In genomic region chr5:91119941-91120850, GRCh38 we compare ENCODE assay signal across 13 cellular contexts.
DNase-seq lines count a peak whose midpoint lies in the region; ATAC-seq and TF ChIP-seq lines count a peak whose summit lies in the region.
"Had no signal": no experiment of that assay in that cellular context is flagged by ENCODE, and none has a peak within 500 bp of the region (broad histone marks: within the 10 kb centered on the region; RNA-seq: fewer than 3 reads in every experiment).

No MANE protein-coding gene starts in this region.

- H3K27me3 ChIP-seq in duodenal mucosa (ENCODE audit: control insufficient read depth in 1 of 2, insufficient read depth in 2 of 2, low read length in 2 of 2) (no peaks in the 10 kb centered on the region), lower lobe of right lung (ENCODE audit: low read depth) (no peaks in the 10 kb centered on the region), gastrocnemius medialis (no peaks in the 10 kb centered on the region)

- no peaks in the 10 kb centered on the region for H3K36me3 Mint-ChIP-seq in natural killer cell
- H3K36me3 Mint-ChIP-seq: activated naive CD8-positive, alpha-beta T cell; naive thymus-derived CD4-positive, alpha-beta T cell had no signal

- H3K9me3 Mint-ChIP-seq in natural killer cell: no peaks in the 10 kb centered on the region
- H3K9me3 Mint-ChIP-seq: naive thymus-derived CD4-positive, alpha-beta T cell had no signal

- ATAC-seq in lower lobe of right lung (peak; percentile 65 to 77), gastrocnemius medialis (peak; percentile 27 to 49), natural killer cell (no peak), GM18909 (IDR thresholded peaks at IDR 0.05; ENCODE audit: poor library complexity, unreplicated experiment) (no peak)
- ATAC-seq: naive thymus-derived CD4-positive, alpha-beta T cell had no signal

- no peaks in the 10 kb centered on the region for H3K36me3 ChIP-seq in duodenal mucosa (ENCODE audit: control insufficient read depth in 1 of 2, insufficient read depth in 2 of 2, low read length in 2 of 2)
- no peaks in the 10 kb centered on the region for H3K36me3 ChIP-seq in lower lobe of right lung
- H3K36me3 ChIP-seq in gastrocnemius medialis: no peaks in the 10 kb centered on the region

- H3K27ac Mint-ChIP-seq in natural killer cell: no peak overlapping the region
- H3K27ac Mint-ChIP-seq: activated naive CD8-positive, alpha-beta T cell; naive thymus-derived CD4-positive, alpha-beta T cell had no signal

- H3K4me1 Mint-ChIP-seq in natural killer cell: no peaks in the 10 kb centered on the region
- H3K4me1 Mint-ChIP-seq: naive thymus-derived CD4-positive, alpha-beta T cell had no signal

- no peak for TF ChIP-seq POLR2A in gastrocnemius medialis (IDR thresholded peaks at IDR 0.05)

- in situ Hi-C loops in gastrocnemius medialis (cut with MboI; ENCODE audit: low sequenced_read_pairs in 4 of 4): no loop called here

- H3K27ac ChIP-seq in duodenal mucosa (ENCODE audit: low read depth, low read length) (peak overlapping the region; percentile 28), lower lobe of right lung (peak overlapping the region; percentile 61), gastrocnemius medialis (peak overlapping the region in 2 of 4 donors; percentile 37 to 39)

- H3K27me3 Mint-ChIP-seq in natural killer cell (ENCODE audit: low read depth in 2 of 2): peaks cover 0 to 2% of the 10 kb centered on the region in 2 donors
- H3K27me3 Mint-ChIP-seq: activated naive CD8-positive, alpha-beta T cell had no signal

- no peak overlapping the region for H3K4me3 Mint-ChIP-seq in natural killer cell
- H3K4me3 Mint-ChIP-seq: activated naive CD8-positive, alpha-beta T cell; naive thymus-derived CD4-positive, alpha-beta T cell had no signal

- H3K9me3 ChIP-seq in duodenal mucosa (ENCODE audit: control insufficient read depth in 1 of 2, low read length in 2 of 2) (no peaks in the 10 kb centered on the region), lower lobe of right lung (no peaks in the 10 kb centered on the region), gastrocnemius medialis (no peaks in the 10 kb centered on the region)

- no peak overlapping the region for H3K9ac ChIP-seq in duodenal mucosa (ENCODE audit: low read depth in 1 of 2, low read length in 2 of 2)

- intact Hi-C loops in lower lobe of right lung (cut with DNase I): no loop called here
- intact Hi-C loops in gastrocnemius medialis (cut with DNase I; ENCODE audit: low total_unique reads): loop anchor here (5.0 kb wide), 1 partner anchor 62 kb away; no protein-coding TSS in a partner anchor
- intact Hi-C loops in natural killer cell (cut with micrococcal nuclease): no loop called here

- DNase-seq in ELF-1 (ENCODE audit: low read depth, low spot score) (peak; percentile 64), lower lobe of right lung (no peak), gastrocnemius medialis (no peak), natural killer cell (no peak), NCI-H1694 treated with DMSO at 0.1 percent for 48 hours (lab: John Stamatoyannopoulos, UW) (no peak)
- DNase-seq in NK-92 treated with Interleukin-12 subunit alpha and Interleukin-12 subunit beta, amount 100 ng/mL, for 24 hours (lab: John Stamatoyannopoulos, UW): no peak
- DNase-seq: DMS53; naive thymus-derived CD4-positive, alpha-beta T cell; NCI-H187; stimulated activated CD4-positive, alpha-beta T cell treated with anti-CD3 and anti-CD28 coated beads, Interleukin-12 subunit alpha, Interleukin-12 subunit beta, amount 100 ng/mL, for 4 hours had no signal

- H3K4me1 ChIP-seq in duodenal mucosa (ENCODE audit: control insufficient read depth in 1 of 2, insufficient read depth in 2 of 2, low read length in 2 of 2) (no peaks in the 10 kb centered on the region), lower lobe of right lung (peaks cover 35% of the 10 kb centered on the region), gastrocnemius medialis (peaks cover 16% of the 10 kb centered on the region in 2 donors)

- TF ChIP-seq CTCF in lower lobe of right lung (IDR thresholded peaks at IDR 0.05) (no peak), gastrocnemius medialis (IDR thresholded peaks at IDR 0.05 in 4 of 5, conservative IDR thresholded peaks at IDR 0.05 in 1 of 5) (no peak), natural killer cell (IDR thresholded peaks at IDR 0.05) (no peak)

- H3K4me3 ChIP-seq in duodenal mucosa (ENCODE audit: low read depth in 1 of 2, low read length in 2 of 2) (no peak overlapping the region), lower lobe of right lung (no peak overlapping the region), gastrocnemius medialis (no peak overlapping the region)

Comparison
In these comparisons a context has a peak if more than half of its experiments do, and no peak if none do; other contexts are left out.
1. ATAC-seq: peak in lower lobe of right lung (2 of 2) and gastrocnemius medialis (2 of 2); none in natural killer cell (0 of 3) and GM18909 (single experiment).